ENCODE assay signal across 11 cellular contexts in genomic region chr9:37300620-37301368, GRCh38.
DNase-seq lines count a peak whose midpoint lies in the region; ATAC-seq, FAIRE-seq and TF ChIP-seq lines count a peak whose summit lies in the region.
"Had no signal": no experiment of that assay in that cellular context is flagged by ENCODE, and none has a peak within 500 bp of the region (broad histone marks: within the 10 kb centered on the region; RNA-seq: fewer than 3 reads in every experiment).

No MANE protein-coding gene starts in this region.

- H3K4me1 Mint-ChIP-seq in activated CD4-positive, alpha-beta T cell treated with anti-CD3 and anti-CD28 coated beads for 36 hours: peaks cover 59% of the 10 kb centered on the region

- in situ Hi-C loops in IMR-90 (cut with MboI; ENCODE audit: low sequenced_read_pairs) (no loop called here), GM12878 (cut with MboI) (loop anchor here (5.0 kb wide), 1 partner anchor 273 kb away; no protein-coding TSS in a partner anchor)

- no peaks in the 10 kb centered on the region for H3F3A ChIP-seq in smooth muscle cell (ENCODE audit: low read depth)

- no peak for TF ChIP-seq RAD21 in IMR-90 (IDR thresholded peaks at IDR 0.05; ENCODE audit: low read length)
- TF ChIP-seq RAD21 in GM12878 (IDR thresholded peaks at IDR 0.05; ENCODE audit: insufficient read depth, low read depth, low read length): no peak

- H2BK15ac ChIP-seq in IMR-90 (ENCODE audit: low read depth, low read length): no peak overlapping the region

- POLR2A ChIA-PET in activated CD4-positive, alpha-beta T cell treated with anti-CD3 and anti-CD28 coated beads for 36 hours (lab: Charles Lee): interaction anchor here (0.6 kb wide), 1 partner anchor 203 kb away, joined by 5 read pairs; no protein-coding TSS in a partner anchor
- POLR2A ChIA-PET in IMR-90 (lab: Charles Lee; ENCODE audit: unreplicated experiment): no interaction called here
- POLR2A ChIA-PET in GM12878 (lab: Charles Lee): interaction anchor here (0.6 to 2.6 kb wide), 22 partner anchors 8 to 291 kb away, joined by 3 to 10 read pairs (median 3); no protein-coding TSS in a partner anchor

- no peak for FAIRE-seq in GM12878 (lab: Jason Lieb, UNC)
- FAIRE-seq: A204.1 had no signal

- no peak overlapping the region for H4K91ac ChIP-seq in IMR-90 (ENCODE audit: insufficient read depth, low read depth, low read length)

- no peak overlapping the region for H3K14ac ChIP-seq in IMR-90 (replicated peaks; ENCODE audit: low read depth, low read length)

- H3K4me1 ChIP-seq in IMR-90 (ENCODE audit: control insufficient read depth, insufficient read depth, low read length): no peaks in the 10 kb centered on the region
- H3K4me1 ChIP-seq in GM12878 (ENCODE audit: control insufficient read depth, insufficient read depth, low read length): peaks cover 56% of the 10 kb centered on the region
- H3K4me1 ChIP-seq in smooth muscle cell (ENCODE audit: low read depth): peaks cover 8% of the 10 kb centered on the region

- H3K27ac ChIP-seq in IMR-90 (ENCODE audit: insufficient read depth, low read length) (no peak overlapping the region), GM12878 (ENCODE audit: control insufficient read depth, insufficient read depth) (peak overlapping the region; percentile 95), smooth muscle cell (ENCODE audit: low read depth) (peak overlapping the region; percentile 73)

- no peak overlapping the region for H3K4ac ChIP-seq in IMR-90 (ENCODE audit: low read depth, low read length)

- H3K27me3 ChIP-seq in IMR-90 (ENCODE audit: control insufficient read depth, insufficient read depth, low read length) (no peaks in the 10 kb centered on the region), GM12878 (replicated peaks in 1 of 2; ENCODE audit: control insufficient read depth in 2 of 2, insufficient read depth in 2 of 2, low read length in 1 of 2) (no peaks in the 10 kb centered on the region), smooth muscle cell (ENCODE audit: low read depth) (no peaks in the 10 kb centered on the region)

- H3K79me2 ChIP-seq in GM12878 (ENCODE audit: control insufficient read depth, insufficient read depth, low read length) (peaks cover 67% of the 10 kb centered on the region), smooth muscle cell (ENCODE audit: low read depth) (peaks cover 4% of the 10 kb centered on the region)

- H3K9ac ChIP-seq in IMR-90 (ENCODE audit: low read depth, low read length) (no peak overlapping the region), GM12878 (ENCODE audit: control insufficient read depth, insufficient read depth, low read length) (no peak overlapping the region), smooth muscle cell (ENCODE audit: low read depth) (no peak overlapping the region)

- no peaks in the 10 kb centered on the region for H3K9me3 Mint-ChIP-seq in activated CD4-positive, alpha-beta T cell treated with anti-CD3 and anti-CD28 coated beads for 36 hours (ENCODE audit: low read depth)

- H3K9me3 ChIP-seq in IMR-90 (ENCODE audit: control insufficient read depth, insufficient read depth, low read length) (no peaks in the 10 kb centered on the region), GM12878 (replicated peaks; ENCODE audit: control insufficient read depth, insufficient read depth, low read length) (no peaks in the 10 kb centered on the region), smooth muscle cell (replicated peaks; ENCODE audit: low read depth) (no peaks in the 10 kb centered on the region)

- DNase-seq in activated CD4-positive, alpha-beta T cell treated with anti-CD3 and anti-CD28 coated beads for 36 hours: no peak
- no peak for DNase-seq in activated CD4-positive, alpha-beta T cell treated with anti-CD3 and anti-CD28 coated beads for 4 hours
- DNase-seq in IMR-90 (peak; percentile 49), GM12878 (ENCODE audit: low read depth, low spot score) (no peak), smooth muscle cell (lab: John Stamatoyannopoulos, UW; ENCODE audit: unreplicated experiment) (no peak), Right ventricle myocardium inferior (ENCODE audit: missing footprints) (no peak), SW480 (ENCODE audit: low spot score) (no peak), LoVo (ENCODE audit: low spot score) (no peak)
- DNase-seq: Right ventricle myocardium superior; stimulated activated CD4-positive, alpha-beta T cell treated with anti-CD3 and anti-CD28 coated beads, Interleukin-2, amount 100 ng/mL, for 48 hours had no signal

- no peak overlapping the region for H4K5ac ChIP-seq in IMR-90 (ENCODE audit: low read depth, low read length)

- peaks cover 5 to 11% of the 10 kb centered on the region in 2 experiments; a peak in 3 of 4 replicates for H3K79me1 ChIP-seq in IMR-90 (ENCODE audit: low read depth in 1 of 2, low read length in 2 of 2)

- no peaks in the 10 kb centered on the region for H3K9me1 ChIP-seq in IMR-90 (ENCODE audit: insufficient read depth, low read length)

- H3K4me3 ChIP-seq in IMR-90 (ENCODE audit: insufficient read depth, low read depth, low read length) (no peak overlapping the region), GM12878 (peak overlapping the region; percentile 1; the same call in 1 of the 2 replicates), smooth muscle cell (no peak overlapping the region)

- no peaks in the 10 kb centered on the region for H3K27me3 Mint-ChIP-seq in activated CD4-positive, alpha-beta T cell treated with anti-CD3 and anti-CD28 coated beads for 36 hours

- TF ChIP-seq POLR2A in IMR-90 (IDR thresholded peaks at IDR 0.05; ENCODE audit: low read depth, low read length) (no peak), GM12878 (IDR thresholded peaks at IDR 0.05; ENCODE audit: low read depth, low read length) (no peak)

- peaks cover 37% of the 10 kb centered on the region for H3K36me3 Mint-ChIP-seq in activated CD4-positive, alpha-beta T cell treated with anti-CD3 and anti-CD28 coated beads for 36 hours (ENCODE audit: low read depth)

- SMC1A ChIA-PET in GM12878 (lab: Charles Lee; ENCODE audit: uncharacterized antibody, unreplicated experiment): interaction anchor here (0.6 to 5.3 kb wide), 40 partner anchors 7 to 428 kb away, joined by 3 to 65 read pairs (median 5); no protein-coding TSS in a partner anchor

- H4K8ac ChIP-seq in IMR-90 (ENCODE audit: low read depth in 2 of 2, low read length in 2 of 2): no peak overlapping the region

- no peak overlapping the region for H2AK5ac ChIP-seq in IMR-90 (ENCODE audit: low read depth, low read length)

- H4K20me1 ChIP-seq in IMR-90 (ENCODE audit: insufficient read depth, low read length) (no peaks in the 10 kb centered on the region), GM12878 (ENCODE audit: control insufficient read depth, insufficient read depth) (no peaks in the 10 kb centered on the region), smooth muscle cell (ENCODE audit: low read depth) (peaks cover 42% of the 10 kb centered on the region)

- no peak overlapping the region for H3K18ac ChIP-seq in IMR-90 (ENCODE audit: low read depth, low read length)

- no peak overlapping the region for H2BK120ac ChIP-seq in IMR-90 (ENCODE audit: low read depth, low read length)

- H3K27ac Mint-ChIP-seq in activated CD4-positive, alpha-beta T cell treated with anti-CD3 and anti-CD28 coated beads for 36 hours: peak overlapping the region; percentile 87

- H2AK9ac ChIP-seq in IMR-90 (replicated peaks; ENCODE audit: low read depth, low read length, poor library complexity): no peak overlapping the region

- H2BK5ac ChIP-seq in IMR-90 (ENCODE audit: low read depth, low read length, poor library complexity, severe bottlenecking): no peak overlapping the region

- WGBS in IMR-90 (ENCODE audit: extremely low coverage in 2 of 2, insufficient read length in 1 of 2), 2 experiments: no CpG with 5 or more reads among the region's 1 CpG
- WGBS in GM12878 (ENCODE audit: insufficient coverage, insufficient replicate concordance, low lambda C conversion rate, missing lambda C conversion rate): 0% methylated on average over 1 of the region's 1 CpG
- 6% methylated on average over 1 of the region's 1 CpG for WGBS in smooth muscle cell (ENCODE audit: low lambda C conversion rate)

- H3K4me3 Mint-ChIP-seq in activated CD4-positive, alpha-beta T cell treated with anti-CD3 and anti-CD28 coated beads for 36 hours: no peak overlapping the region

- no peak overlapping the region for H3K4me2 ChIP-seq in IMR-90 (ENCODE audit: low read depth, low read length)
- peak overlapping the region; percentile 46; the same call in 1 of the 2 replicates for H3K4me2 ChIP-seq in GM12878 (ENCODE audit: control insufficient read depth, insufficient read depth)
- H3K4me2 ChIP-seq in smooth muscle cell: peak overlapping the region; percentile 22

- peaks cover 5% of the 10 kb centered on the region for H3K36me3 ChIP-seq in IMR-90 (ENCODE audit: control insufficient read depth, insufficient read depth, low read length)
- peaks cover 3 to 18% of the 10 kb centered on the region in 2 experiments; a peak in 3 of 4 replicates for H3K36me3 ChIP-seq in GM12878 (ENCODE audit: control insufficient read depth in 2 of 2, insufficient read depth in 2 of 2, low read length in 1 of 2)
- peaks cover 4% of the 10 kb centered on the region for H3K36me3 ChIP-seq in smooth muscle cell (ENCODE audit: low read depth)

- ATAC-seq in activated CD4-positive, alpha-beta T cell treated with anti-CD3 and anti-CD28 coated beads for 36 hours: peak; percentile 20
- ATAC-seq in IMR-90 (ENCODE audit: low read depth) (no peak), GM12878 (peak; percentile 52), Right ventricle myocardium inferior (no peak)

- BruUV-seq in IMR-90 (replicated peaks; lab: Mats Ljungman, UMichigan): no TSS peak
- no TSS peak for BruUV-seq in GM12878 (replicated peaks; lab: Mats Ljungman, UMichigan)

- H3K56ac ChIP-seq in IMR-90 (ENCODE audit: extremely low read depth, insufficient read depth, low read length): no peak overlapping the region

- no peak overlapping the region for H2BK20ac ChIP-seq in IMR-90 (ENCODE audit: low read depth, low read length)

- intact Hi-C loops in activated CD4-positive, alpha-beta T cell treated with anti-CD3 and anti-CD28 coated beads for 36 hours (cut with DNase I, micrococcal nuclease): loop anchor here (2.0 to 5.0 kb wide), 3 partner anchors 178 to 270 kb away; partner anchors contain the start of gene ZCCHC7 (in 1 of the 2)
- intact Hi-C loops in IMR-90 (cut with micrococcal nuclease): no loop called here
- intact Hi-C loops in GM12878 (cut with micrococcal nuclease; ENCODE audit: unreplicated experiment): loop anchor here (5.0 kb wide), 3 partner anchors 218 to 303 kb away; partner anchors contain the start of gene PAX5
- intact Hi-C loops in Right ventricle myocardium inferior (cut with DNase I): no loop called here

- no peak for TF ChIP-seq EP300 in GM12878 (IDR thresholded peaks at IDR 0.05; ENCODE audit: borderline replicate concordance in 1 of 2, control insufficient read depth in 1 of 2, low read depth in 2 of 2, low read length in 2 of 2)

- H3K23ac ChIP-seq in IMR-90 (ENCODE audit: low read depth, low read length): no peak overlapping the region

- dilution Hi-C loops in IMR-90 (cut with HindIII; ENCODE audit: low sequenced_read_pairs, unreplicated experiment): no loop called here

- RAD21 ChIA-PET in GM12878 (lab: Charles Lee; ENCODE audit: unreplicated experiment): interaction anchor here (0.7 to 8.5 kb wide), 37 partner anchors 8 to 308 kb away, joined by 3 to 104 read pairs (median 5); partner anchors contain the start of gene ZCCHC7

- TF ChIP-seq CTCF in IMR-90 (conservative IDR thresholded peaks at IDR 0.05; ENCODE audit: low read depth, low read length) (no peak), GM12878 (IDR thresholded peaks at IDR 0.05 in 2 of 3, conservative IDR thresholded peaks at IDR 0.05 in 1 of 3; ENCODE audit: control insufficient read depth in 2 of 3, extremely low read depth in 1 of 3, insufficient read depth in 1 of 3, low read depth in 3 of 3, low read length in 3 of 3) (no peak), smooth muscle cell (IDR thresholded peaks at IDR 0.05; ENCODE audit: borderline replicate concordance, insufficient read depth, poor library complexity, severe bottlenecking) (no peak)

- CTCF ChIA-PET in activated CD4-positive, alpha-beta T cell treated with anti-CD3 and anti-CD28 coated beads for 36 hours (lab: Charles Lee): interaction anchor here (0.7 to 1.6 kb wide), 6 partner anchors 54 to 428 kb away, joined by 3 to 5 read pairs (median 3); no protein-coding TSS in a partner anchor
- CTCF ChIA-PET in IMR-90 (lab: Yijun Ruan, JAX) (interaction anchor here (0.6 to 0.9 kb wide), 2 partner anchors 17 to 718 kb away, joined by 3 read pairs; no protein-coding TSS in a partner anchor), GM12878 (lab: Yijun Ruan, JAX) (interaction anchor here (0.6 to 6.7 kb wide), 29 partner anchors 8 to 894 kb away, joined by 3 to 32 read pairs (median 5); no protein-coding TSS in a partner anchor)

- H2AFZ ChIP-seq in IMR-90 (replicated peaks; ENCODE audit: low read length, poor library complexity): no peak overlapping the region
- no peak overlapping the region for H2AFZ ChIP-seq in GM12878 (ENCODE audit: control insufficient read depth, low read depth, low read length)
- no peak overlapping the region for H2AFZ ChIP-seq in smooth muscle cell (ENCODE audit: low read depth)

Comparison
In these comparisons a context has a peak if more than half of its experiments do, and no peak if none do; other contexts are left out.
1. ATAC-seq: peak in activated CD4-positive, alpha-beta T cell treated with anti-CD3 and anti-CD28 coated beads for 36 hours (single experiment) and GM12878 (single experiment); none in IMR-90 (single experiment) and Right ventricle myocardium inferior (single experiment).
2. intact Hi-C loops: an anchor here in activated CD4-positive, alpha-beta T cell treated with anti-CD3 and anti-CD28 coated beads for 36 hours (2.0 to 5.0 kb wide) and GM12878 (5.0 kb wide); none called in IMR-90 and Right ventricle myocardium inferior.